33 cellular contexts compared by ENCODE assay signal in the genomic region with DNA sequence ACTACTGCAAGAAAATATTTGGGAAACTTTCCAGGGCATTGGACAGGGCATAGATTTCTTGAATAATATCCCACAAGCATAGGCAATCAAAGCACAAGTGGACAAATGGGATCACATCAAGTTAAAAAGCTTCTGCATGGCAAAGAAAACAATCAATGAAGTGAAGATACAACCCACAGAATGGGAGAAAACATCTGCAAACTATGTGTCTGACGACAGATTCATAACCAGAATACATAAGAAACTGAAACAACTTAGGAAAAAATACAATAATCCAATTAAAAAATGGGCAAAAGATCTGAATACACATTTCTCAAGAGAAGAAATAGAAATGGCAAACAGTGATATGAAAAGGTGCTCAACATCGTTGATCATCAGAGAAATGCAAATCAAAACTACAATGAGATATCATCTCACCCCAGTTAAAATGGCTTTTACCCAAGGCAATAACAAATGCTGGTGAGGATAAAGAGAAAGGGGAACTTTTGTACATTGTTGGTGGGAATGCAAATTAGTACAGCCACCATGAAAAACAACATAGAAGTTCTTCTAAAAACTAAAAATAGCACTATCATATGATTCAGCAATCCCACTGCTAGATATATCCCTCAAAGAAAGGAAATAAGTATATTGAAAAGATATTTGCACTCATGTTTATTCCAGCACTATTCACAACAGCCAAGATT.
"Had no signal": no experiment of that assay in that cellular context is flagged by ENCODE, and none has a peak within 500 bp of the region (broad histone marks: within the 10 kb centered on the region; RNA-seq: fewer than 3 reads in every experiment).

No MANE protein-coding gene starts in this region.

- H3K9me3 ChIP-seq: pancreas, prostate gland had no signal

- H3K27me3 Mint-ChIP-seq: activated naive CD8-positive, alpha-beta T cell; effector memory CD8-positive, alpha-beta T cell; naive thymus-derived CD8-positive, alpha-beta T cell had no signal

- DNase-seq: activated CD4-positive, alpha-beta T cell treated with anti-CD3 and anti-CD28 coated beads for 48 hours; activated CD4-positive, alpha-beta T cell treated with anti-CD3 and anti-CD28 coated beads, Interleukin-2, amount 50 U/mL, for 48 hours; activated CD8-positive, alpha-beta memory T cell treated with anti-CD3 and anti-CD28 coated beads for 24 hours; activated effector memory CD4-positive, alpha-beta T cell treated with Interleukin-2 at 50 U/mL for 16 hours; activated naive CD4-positive, alpha-beta T cell treated with Interleukin-2 at 50 U/mL for 16 hours; cortex of kidney; effector memory CD8-positive, alpha-beta T cell; erythroblast; islet precursor cell; left ventricle myocardium superior; midbrain; naive thymus-derived CD8-positive, alpha-beta T cell; nucleus accumbens; pancreas; retina; stimulated activated CD4-positive, alpha-beta T cell treated with anti-CD3 and anti-CD28 coated beads, Interleukin-4, amount 100 ng/mL, for 24 hours; stimulated activated naive CD4-positive, alpha-beta T cell; T-helper 9 cell; tibial artery; upper lobe of right lung had no signal

- H3K4me1 Mint-ChIP-seq: brain, neural crest cell had no signal

- H3K4me3 ChIP-seq: ascending aorta, gastroesophageal sphincter, hepatocyte, pancreas, prostate gland, skin epidermis, suprapubic skin, tibial artery, upper lobe of right lung had no signal

- H3K27ac Mint-ChIP-seq: activated naive CD8-positive, alpha-beta T cell; brain had no signal

- H3K4me2 ChIP-seq: hepatocyte had no signal

- FAIRE-seq: TTC549 had no signal

- H3K9me3 Mint-ChIP-seq: effector memory CD8-positive, alpha-beta T cell had no signal

- H3K27me3 ChIP-seq: ascending aorta, gastroesophageal sphincter, hepatocyte, pancreas, suprapubic skin, tibial artery, upper lobe of right lung had no signal

- H3K4me1 ChIP-seq: ascending aorta, gastroesophageal sphincter, pancreas, prostate gland, suprapubic skin, tibial artery, upper lobe of right lung had no signal

- H3K27ac ChIP-seq: ascending aorta, gastroesophageal sphincter, hepatocyte, pancreas, prostate gland, skin epidermis, suprapubic skin, tibial artery, upper lobe of right lung, VCaP had no signal

- H3K4me3 Mint-ChIP-seq: activated naive CD8-positive, alpha-beta T cell; brain; effector memory CD8-positive, alpha-beta T cell; neural crest cell had no signal

- H3K36me3 ChIP-seq: ascending aorta, gastroesophageal sphincter, pancreas, prostate gland, suprapubic skin, tibial artery, upper lobe of right lung had no signal

- ATAC-seq: activated CD4-positive, CD25-positive, alpha-beta regulatory T cell treated with anti-CD3 and anti-CD28 coated beads, Interleukin-2, amount 50 U/mL, for 24 hours; effector memory CD8-positive, alpha-beta T cell; gastroesophageal sphincter; left ventricle myocardium superior; naive thymus-derived CD8-positive, alpha-beta T cell; pancreas; sciatic nerve; upper lobe of right lung had no signal
